In the genomic region with DNA sequence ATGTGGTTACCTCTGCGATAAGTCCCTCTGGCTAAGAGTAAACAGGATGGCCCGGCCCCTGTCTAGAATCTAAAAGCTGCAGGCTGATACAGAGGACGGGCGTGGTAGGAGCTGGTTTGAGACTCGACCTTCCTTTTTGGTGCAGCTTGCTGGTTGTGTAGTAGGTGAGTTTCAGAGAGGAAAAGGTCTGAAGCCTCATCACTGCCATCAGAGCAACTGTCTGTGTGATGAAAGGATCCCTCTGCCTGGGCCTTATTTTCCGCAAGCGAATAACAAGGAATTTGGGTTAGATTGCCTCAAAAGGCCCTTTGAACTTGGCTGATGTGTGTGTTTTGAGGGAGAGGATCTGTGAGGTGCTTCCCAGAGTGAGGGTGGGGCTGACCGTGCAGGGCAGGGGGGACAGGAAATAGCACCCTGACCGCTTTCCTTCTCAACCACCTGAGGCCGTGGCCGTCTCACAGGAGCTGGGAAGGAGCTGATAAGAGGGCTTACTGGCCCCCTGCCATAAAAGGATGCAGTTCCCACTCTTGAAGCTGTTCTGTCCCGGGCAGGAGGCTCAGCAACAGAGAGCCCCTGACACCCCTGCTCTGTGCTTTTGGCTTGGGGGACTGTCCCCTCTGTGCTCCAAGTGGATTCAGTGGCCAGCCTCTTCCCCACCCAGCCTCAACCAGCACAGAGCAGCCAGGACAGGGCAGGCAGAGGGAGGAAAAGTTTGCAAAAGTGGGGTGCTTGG, we compare ENCODE assay signal across 14 cellular contexts. TPM values are rescaled to one million over a fixed set of nuclear protein-coding genes. Genes with fewer than 3 reads are reported as not detected.
DNase-seq lines count a peak whose midpoint lies in the region; ATAC-seq and TF ChIP-seq lines count a peak whose summit lies in the region.
"Had no signal": no experiment of that assay in that cellular context is flagged by ENCODE, and none has a peak within 500 bp of the region (broad histone marks: within the 10 kb centered on the region; RNA-seq: fewer than 3 reads in every experiment).

No MANE protein-coding gene starts in this region.

- H3K9me3 ChIP-seq in DND-41 (ENCODE audit: insufficient read depth, low read length, severe bottlenecking) (no peaks in the 10 kb centered on the region), Loucy (ENCODE audit: insufficient read depth, low read depth, low read length) (no peaks in the 10 kb centered on the region)
- no peaks in the 10 kb centered on the region for H3K9me3 ChIP-seq in naive thymus-derived CD4-positive, alpha-beta T cell (ENCODE audit: control insufficient read depth in 2 of 3, low read length in 3 of 3)

- peak; percentile 21; the same call in 1 of the 3 replicates for ATAC-seq in DND-41 (ENCODE audit: insufficient read depth, low read depth)
- ATAC-seq in activated naive CD4-positive, alpha-beta T cell treated with anti-CD3 and anti-CD28 coated beads, Interleukin-2, amount 50 U/mL, for 72 hours = peak; percentile 44 to 75
- ATAC-seq in naive thymus-derived CD4-positive, alpha-beta T cell = peak; percentile 48
- ATAC-seq: Right ventricle myocardium inferior had no signal

- H3K36me3 Mint-ChIP-seq in activated naive CD4-positive, alpha-beta T cell treated with anti-CD3 and anti-CD28 coated beads, Interleukin-2, amount 50 U/mL, for 72 hours = no peaks in the 10 kb centered on the region
- H3K36me3 Mint-ChIP-seq in naive thymus-derived CD4-positive, alpha-beta T cell = peaks cover 0 to 12% (median 0%) of the 10 kb centered on the region in 5 donors

- H3K4me1 Mint-ChIP-seq in naive thymus-derived CD4-positive, alpha-beta T cell = peaks cover 5 to 29% (median 16%) of the 10 kb centered on the region in 7 donors

- intact Hi-C loops in naive thymus-derived CD4-positive, alpha-beta T cell (cut with micrococcal nuclease) = no loop called here
- intact Hi-C loops in head of caudate nucleus (cut with DNase I) = no loop called here

- no peak overlapping the region for H3K4me2 ChIP-seq in DND-41 (ENCODE audit: insufficient read depth, low read length)
- H3K4me2 ChIP-seq in Loucy (ENCODE audit: low read depth, low read length, poor library complexity, severe bottlenecking) = peak overlapping the region; percentile 65

- H3K4me1 ChIP-seq in DND-41 (ENCODE audit: insufficient read depth, low read length) = peaks cover 15% of the 10 kb centered on the region
- peaks cover 48% of the 10 kb centered on the region for H3K4me1 ChIP-seq in Loucy (ENCODE audit: insufficient read depth, low read length, poor library complexity, severe bottlenecking)
- H3K4me1 ChIP-seq in naive thymus-derived CD4-positive, alpha-beta T cell (ENCODE audit: control insufficient read depth in 2 of 2, insufficient read depth in 2 of 2, low read length in 2 of 2) = peaks cover 0 to 17% of the 10 kb centered on the region in 2 donors
- H3K4me1 ChIP-seq: parathyroid adenoma had no signal

- H4K20me1 ChIP-seq in DND-41 (ENCODE audit: insufficient read depth, low read length) (no peaks in the 10 kb centered on the region), Loucy (ENCODE audit: insufficient read depth, low read length, poor library complexity, severe bottlenecking) (no peaks in the 10 kb centered on the region)

- H3K27ac ChIP-seq in DND-41 (ENCODE audit: low read length) = peak overlapping the region; percentile 31
- H3K27ac ChIP-seq in naive thymus-derived CD4-positive, alpha-beta T cell (ENCODE audit: low read depth, low read length) = no peak overlapping the region
- H3K27ac ChIP-seq: parathyroid adenoma had no signal

- CTCF ChIA-PET in naive thymus-derived CD4-positive, alpha-beta T cell (lab: Charles Lee) = no interaction called here

- DNase-seq in DND-41 = no peak
- peak in 1 of 2 donors; percentile 57 for DNase-seq in activated naive CD4-positive, alpha-beta T cell treated with anti-CD3 and anti-CD28 coated beads, Interleukin-2, amount 50 U/mL, for 72 hours (ENCODE audit: low spot score in 2 of 2)
- DNase-seq in naive thymus-derived CD4-positive, alpha-beta T cell = peak in 1 of 9 donors; percentile 42
- DNase-seq in head of caudate nucleus = no peak
- no peak for DNase-seq in NCI-H146 (lab: John Stamatoyannopoulos, UW)
- no peak for DNase-seq in NCI-H2196 (lab: John Stamatoyannopoulos, UW; ENCODE audit: unreplicated experiment)
- DNase-seq in MV-4-11 (lab: John Stamatoyannopoulos, UW) = no peak
- DNase-seq: DMS153; HFFc6; NCI-H187 treated with DMSO at 0.1 percent for 48 hours; stimulated activated CD4-positive, alpha-beta T cell treated with anti-CD3 and anti-CD28 coated beads, Interleukin-4, amount 100 ng/mL, for 4 hours had no signal

- POLR2A ChIA-PET in naive thymus-derived CD4-positive, alpha-beta T cell (lab: Charles Lee) = no interaction called here

- 0 out of 2 replicates have a peak, but pooled peaks cover 6% of the 10 kb centered on the region for H3F3A ChIP-seq in Loucy (ENCODE audit: low read depth)

- no peaks in the 10 kb centered on the region for H3K79me2 ChIP-seq in DND-41 (ENCODE audit: insufficient read depth, low read length)
- H3K79me2 ChIP-seq in Loucy (ENCODE audit: insufficient read depth, low read length) = peaks cover 25% of the 10 kb centered on the region
- H3K79me2 ChIP-seq: parathyroid adenoma had no signal

- TF ChIP-seq CTCF in DND-41 (IDR thresholded peaks at IDR 0.05; ENCODE audit: borderline replicate concordance, extremely low read depth, low read length, poor library complexity, severe bottlenecking) (no peak), Loucy (conservative IDR thresholded peaks at IDR 0.05; ENCODE audit: low read length) (no peak)

- no peak overlapping the region for H2AFZ ChIP-seq in DND-41 (ENCODE audit: low read depth, low read length)
- H2AFZ ChIP-seq in Loucy (ENCODE audit: low read length) = no peak overlapping the region
- H2AFZ ChIP-seq: parathyroid adenoma had no signal

- no peaks in the 10 kb centered on the region for H3K9me2 ChIP-seq in Loucy (replicated peaks; ENCODE audit: low read depth, low read length)

- no peaks in the 10 kb centered on the region for H3K9me3 Mint-ChIP-seq in activated naive CD4-positive, alpha-beta T cell treated with anti-CD3 and anti-CD28 coated beads, Interleukin-2, amount 50 U/mL, for 72 hours
- peaks cover 0 to 5% (median 0%) of the 10 kb centered on the region in 11 donors for H3K9me3 Mint-ChIP-seq in naive thymus-derived CD4-positive, alpha-beta T cell
- H3K9me3 Mint-ChIP-seq: HFFc6 had no signal

- no peaks in the 10 kb centered on the region for H3K27me3 Mint-ChIP-seq in naive thymus-derived CD4-positive, alpha-beta T cell

- H3K9ac ChIP-seq in DND-41 (ENCODE audit: low read depth, low read length) (no peak overlapping the region), Loucy (ENCODE audit: low read depth, low read length, poor library complexity, severe bottlenecking) (peak overlapping the region; percentile 79)
- H3K9ac ChIP-seq: parathyroid adenoma had no signal

- no peaks in the 10 kb centered on the region for H3K27me3 ChIP-seq in DND-41 (ENCODE audit: insufficient read depth, low read length, poor library complexity)
- no peaks in the 10 kb centered on the region for H3K27me3 ChIP-seq in Loucy (ENCODE audit: insufficient read depth, low read length, poor library complexity, severe bottlenecking)
- no peaks in the 10 kb centered on the region for H3K27me3 ChIP-seq in naive thymus-derived CD4-positive, alpha-beta T cell (ENCODE audit: control insufficient read depth in 2 of 2, insufficient read depth in 2 of 2, low read length in 2 of 2)

- H3K27ac Mint-ChIP-seq in activated naive CD4-positive, alpha-beta T cell treated with anti-CD3 and anti-CD28 coated beads, Interleukin-2, amount 50 U/mL, for 72 hours = peak overlapping the region; percentile 67 to 84
- peak overlapping the region in 5 of 9 donors; percentile 18 to 94 (median 37) for H3K27ac Mint-ChIP-seq in naive thymus-derived CD4-positive, alpha-beta T cell
- H3K27ac Mint-ChIP-seq: HFFc6 had no signal

- peak overlapping the region in 1 of 10 donors; percentile 75 for H3K4me3 Mint-ChIP-seq in naive thymus-derived CD4-positive, alpha-beta T cell
- H3K4me3 Mint-ChIP-seq: HFFc6 had no signal

- H3K4me3 ChIP-seq in DND-41 (ENCODE audit: low read depth in 1 of 2, low read length in 2 of 2) (no peak overlapping the region), Loucy (ENCODE audit: low read length, poor library complexity, severe bottlenecking) (peak overlapping the region; percentile 29)
- no peak overlapping the region for H3K4me3 ChIP-seq in naive thymus-derived CD4-positive, alpha-beta T cell (ENCODE audit: low read length)

- H3K36me3 ChIP-seq in DND-41 (ENCODE audit: insufficient read depth, low read length) (no peaks in the 10 kb centered on the region), Loucy (ENCODE audit: insufficient read depth, low read length) (no peaks in the 10 kb centered on the region)
- no peaks in the 10 kb centered on the region for H3K36me3 ChIP-seq in naive thymus-derived CD4-positive, alpha-beta T cell (ENCODE audit: control insufficient read depth in 2 of 3, insufficient read depth in 3 of 3, low read length in 3 of 3)

RNA-seq across cellular contexts. Expression of a gene that starts 45.6 kb away (rescaled TPM):
- 100 to 1,000 TPM; 396 to 546 TPM for total RNA-seq in activated naive CD4-positive, alpha-beta T cell treated with anti-CD3 and anti-CD28 coated beads, Interleukin-2, amount 50 U/mL, for 72 hours
- 100 to 1,000 TPM in 3 of 5 experiments, 10 to 100 TPM in 2; 51.3 to 417 (median 144) TPM for total RNA-seq in naive thymus-derived CD4-positive, alpha-beta T cell
- polyA plus RNA-seq in naive thymus-derived CD4-positive, alpha-beta T cell = 10 to 100 TPM; 12.6 to 23.7 TPM
